ENCODE assay signal across 8 cellular contexts in genomic region chr3:13657660-13658435, GRCh38.
DNase-seq lines count a peak whose midpoint lies in the region; ATAC-seq and TF ChIP-seq lines count a peak whose summit lies in the region.

No MANE protein-coding gene starts in this region.

- H2AFZ ChIP-seq in hepatocyte (no peak overlapping the region), smooth muscle cell (ENCODE audit: low read depth) (no peak overlapping the region)

- H3K9me2 ChIP-seq in hepatocyte (replicated peaks; ENCODE audit: insufficient read depth), result no peaks in the 10 kb centered on the region

- H4K20me1 ChIP-seq in hepatocyte (ENCODE audit: insufficient read depth, poor library complexity, severe bottlenecking) (no peaks in the 10 kb centered on the region), smooth muscle cell (ENCODE audit: low read depth) (no peaks in the 10 kb centered on the region)

- H3F3A ChIP-seq in smooth muscle cell (ENCODE audit: low read depth), result no peaks in the 10 kb centered on the region

- H3K27me3 ChIP-seq in hepatocyte (peaks cover 27% of the 10 kb centered on the region), smooth muscle cell (ENCODE audit: low read depth) (peaks cover 18% of the 10 kb centered on the region)

- ATAC-seq in HG03025 (IDR thresholded peaks at IDR 0.05; ENCODE audit: low FRiP score, unreplicated experiment) (peak; percentile 68), HG02588 (IDR thresholded peaks at IDR 0.05; ENCODE audit: unreplicated experiment) (no peak)

- H3K4me2 ChIP-seq in hepatocyte, result peak overlapping the region; percentile 54
- H3K4me2 ChIP-seq in smooth muscle cell, result peak overlapping the region; percentile 61

- H3K9ac ChIP-seq in smooth muscle cell (ENCODE audit: low read depth), result no peak overlapping the region

- DNase-seq in NCI-H510A treated with DMSO at 0.1 percent for 48 hours (lab: John Stamatoyannopoulos, UW) (peak; percentile 55), NCI-H510A (lab: John Stamatoyannopoulos, UW) (no peak), SKM-1 treated with dmso at 0.1 percent for 144 hours (lab: John Stamatoyannopoulos, UW; ENCODE audit: unreplicated experiment) (peak; percentile 36), amniotic stem cell (lab: John Stamatoyannopoulos, UW) (peak; percentile 25), hepatocyte (ENCODE audit: low spot score) (peak; percentile 75), smooth muscle cell (lab: John Stamatoyannopoulos, UW; ENCODE audit: unreplicated experiment) (peak; percentile 31)

- H3K4me1 ChIP-seq in hepatocyte (ENCODE audit: insufficient read depth) (no peaks in the 10 kb centered on the region), smooth muscle cell (ENCODE audit: low read depth) (peaks cover 4% of the 10 kb centered on the region)

- H3K27ac ChIP-seq in hepatocyte (no peak overlapping the region), smooth muscle cell (ENCODE audit: low read depth) (no peak overlapping the region)

- whole genome bisulfite sequencing in hepatocyte (ENCODE audit: low lambda C conversion rate, missing lambda C conversion rate), result 18% methylated on average over 25 of the region's 25 CpGs
- 22% methylated on average over 25 of the region's 25 CpGs for whole genome bisulfite sequencing in smooth muscle cell (ENCODE audit: low lambda C conversion rate)

- H3K9me3 ChIP-seq in hepatocyte (ENCODE audit: low read depth) (no peaks in the 10 kb centered on the region), smooth muscle cell (replicated peaks; ENCODE audit: low read depth) (no peaks in the 10 kb centered on the region)

- TF ChIP-seq CTCF in hepatocyte (IDR thresholded peaks at IDR 0.05; ENCODE audit: poor library complexity) (peak; percentile 97), smooth muscle cell (IDR thresholded peaks at IDR 0.05; ENCODE audit: borderline replicate concordance, insufficient read depth, poor library complexity, severe bottlenecking) (peak; percentile 76)

- H3K36me3 ChIP-seq in hepatocyte (replicated peaks; ENCODE audit: insufficient read depth, low read depth) (no peaks in the 10 kb centered on the region), smooth muscle cell (ENCODE audit: low read depth) (no peaks in the 10 kb centered on the region)

- H3K4me3 ChIP-seq in hepatocyte (no peak overlapping the region), smooth muscle cell (no peak overlapping the region)

- H3K79me2 ChIP-seq in hepatocyte (no peaks in the 10 kb centered on the region), smooth muscle cell (ENCODE audit: low read depth) (no peaks in the 10 kb centered on the region)
